ENCODE assay signal across 4 cellular contexts in genomic region chr1:207494171-207494570, GRCh38. TPM values are rescaled to one million over a fixed set of nuclear protein-coding genes. Genes with fewer than 3 reads are reported as not detected.
"Had no signal": no experiment of that assay in that cellular context is flagged by ENCODE, and none has a peak within 500 bp of the region (broad histone marks: within the 10 kb centered on the region; RNA-seq: fewer than 3 reads in every experiment).

No MANE protein-coding gene starts in this region.

- DNase-seq: GDM1, GF-D8 had no signal

- ATAC-seq: GM12878 had no signal

- H3K4me3 ChIP-seq: GM12878 had no signal

RNA-seq across cellular contexts. Expression of gene CR1, which starts 1.8 kb away (rescaled TPM):
- total RNA-seq: G401 had no signal

RNA-seq across cellular contexts. Expression of gene CR2, which starts 40.0 kb away (rescaled TPM):
- total RNA-seq: G401 had no signal
